Comparison of ENCODE assay signal across 8 cellular contexts in genomic region chr12:113241191-113242017, GRCh38. TPM values are rescaled to one million over a fixed set of nuclear protein-coding genes. Genes with fewer than 3 reads are reported as not detected.
A peak's percentile ranks its signal among the peaks of the same experiment; 100 is the strongest.
DNase-seq lines count a peak whose midpoint lies in the region; ATAC-seq and TF ChIP-seq lines count a peak whose summit lies in the region.

No MANE protein-coding gene starts in this region.

- no peak overlapping the region for H3K27ac Mint-ChIP-seq in activated CD4-positive, alpha-beta T cell treated with anti-CD3 and anti-CD28 coated beads for 36 hours

- H3K36me3 Mint-ChIP-seq in activated CD4-positive, alpha-beta T cell treated with anti-CD3 and anti-CD28 coated beads for 36 hours (ENCODE audit: low read depth) = peaks cover 27% of the 10 kb centered on the region

- POLR2A ChIA-PET in activated CD4-positive, alpha-beta T cell treated with anti-CD3 and anti-CD28 coated beads for 36 hours (lab: Charles Lee) = no interaction called here

- no peak for TF ChIP-seq CTCF in epithelial cell of proximal tubule (conservative IDR thresholded peaks at IDR 0.05; ENCODE audit: low read depth, low read length)

- intact Hi-C loops in activated CD4-positive, alpha-beta T cell treated with anti-CD3 and anti-CD28 coated beads for 36 hours (cut with DNase I, micrococcal nuclease) = no loop called here

- H3K36me3 ChIP-seq in rectal smooth muscle tissue (ENCODE audit: control insufficient read depth, insufficient read depth, low read length) = no peaks in the 10 kb centered on the region

- ATAC-seq in GM18502 (IDR thresholded peaks at IDR 0.05; ENCODE audit: poor library complexity, unreplicated experiment) (no peak), GM19035 (IDR thresholded peaks at IDR 0.05; ENCODE audit: unreplicated experiment) (no peak), HG03039 (IDR thresholded peaks at IDR 0.05; ENCODE audit: unreplicated experiment) (no peak)
- no peak for ATAC-seq in activated CD4-positive, alpha-beta T cell treated with anti-CD3 and anti-CD28 coated beads for 36 hours

- H3K4me1 ChIP-seq in rectal smooth muscle tissue (ENCODE audit: control insufficient read depth, insufficient read depth, low read length) = peaks cover 21% of the 10 kb centered on the region

- CTCF ChIA-PET in activated CD4-positive, alpha-beta T cell treated with anti-CD3 and anti-CD28 coated beads for 36 hours (lab: Charles Lee) = interaction anchor here (0.6 to 0.7 kb wide), 2 partner anchors 63 to 91 kb away, joined by 3 read pairs; no protein-coding TSS in a partner anchor

- peak; percentile 85 for DNase-seq in H4 (ENCODE audit: low spot score)
- DNase-seq in NCI-H774 (lab: John Stamatoyannopoulos, UW) = peak; percentile 83
- peak; percentile 99 for DNase-seq in epithelial cell of proximal tubule (ENCODE audit: low read depth)
- DNase-seq in activated CD4-positive, alpha-beta T cell treated with anti-CD3 and anti-CD28 coated beads for 36 hours = no peak

- no peaks in the 10 kb centered on the region for H3K27me3 Mint-ChIP-seq in activated CD4-positive, alpha-beta T cell treated with anti-CD3 and anti-CD28 coated beads for 36 hours

- no peak overlapping the region for H3K9ac ChIP-seq in rectal smooth muscle tissue (ENCODE audit: low read length)

- H3K9me3 Mint-ChIP-seq in activated CD4-positive, alpha-beta T cell treated with anti-CD3 and anti-CD28 coated beads for 36 hours (ENCODE audit: low read depth) = no peaks in the 10 kb centered on the region

- no peaks in the 10 kb centered on the region for H3K27me3 ChIP-seq in rectal smooth muscle tissue (ENCODE audit: control insufficient read depth, insufficient read depth, low read length)

- H3K4me3 Mint-ChIP-seq in activated CD4-positive, alpha-beta T cell treated with anti-CD3 and anti-CD28 coated beads for 36 hours = no peak overlapping the region

- H3K4me1 Mint-ChIP-seq in activated CD4-positive, alpha-beta T cell treated with anti-CD3 and anti-CD28 coated beads for 36 hours = peaks cover 8% of the 10 kb centered on the region

- H3K4me3 ChIP-seq in epithelial cell of proximal tubule (ENCODE audit: low read depth, low read length) (peak overlapping the region; percentile 18), rectal smooth muscle tissue (ENCODE audit: low read length) (peak overlapping the region; percentile 22)

- no peak overlapping the region for H3K27ac ChIP-seq in rectal smooth muscle tissue (ENCODE audit: low read depth, low read length)

RNA-seq across cellular contexts. Expression of gene TPCN1, which starts 20.1 kb away (rescaled TPM):
- total RNA-seq in H4 (2014; rRNA removed; shearing (Covaris generic)) = 5.3 and 5.4 TPM in 2 replicates
- 16.9 and 32.0 TPM in 2 replicates for total RNA-seq in epithelial cell of proximal tubule
- total RNA-seq in activated CD4-positive, alpha-beta T cell treated with anti-CD3 and anti-CD28 coated beads for 36 hours = 10 to 100 TPM; 35.5 to 37.0 TPM

RNA-seq across cellular contexts. Expression of gene RITA1, which starts 55.9 kb away (rescaled TPM):
- 17.9 and 20.8 TPM in 2 replicates for total RNA-seq in H4 (2014; rRNA removed; shearing (Covaris generic))
- 26.6 and 37.1 TPM in 2 replicates for total RNA-seq in epithelial cell of proximal tubule
- total RNA-seq in activated CD4-positive, alpha-beta T cell treated with anti-CD3 and anti-CD28 coated beads for 36 hours = 10 to 100 TPM; 23.4 to 25.7 TPM

RNA-seq across cellular contexts. Expression of gene DDX54, which starts 56.1 kb away (rescaled TPM):
- total RNA-seq in H4 (2014; rRNA removed; shearing (Covaris generic)) = 24.4 and 45.0 TPM in 2 replicates
- total RNA-seq in epithelial cell of proximal tubule = 97.7 and 112 TPM in 2 replicates
- 100 to 1,000 TPM; 118 to 132 TPM for total RNA-seq in activated CD4-positive, alpha-beta T cell treated with anti-CD3 and anti-CD28 coated beads for 36 hours
